ENCODE assay signal across 27 cellular contexts in genomic region chr15:58532126-58532525, GRCh38.
"Had no signal": no experiment of that assay in that cellular context is flagged by ENCODE, and none has a peak within 500 bp of the region (broad histone marks: within the 10 kb centered on the region; RNA-seq: fewer than 3 reads in every experiment).

No MANE protein-coding gene starts in this region.

- FAIRE-seq: keratinocyte had no signal

- H3K27me3 ChIP-seq: dorsolateral prefrontal cortex, heart right ventricle, neural progenitor cell, suprapubic skin, transverse colon had no signal

- H3K9ac ChIP-seq: neural progenitor cell, parathyroid adenoma had no signal

- H3K4me3 ChIP-seq: dorsolateral prefrontal cortex, heart right ventricle, lung, neural progenitor cell, smooth muscle cell, suprapubic skin, transverse colon had no signal

- H3K79me2 ChIP-seq: parathyroid adenoma had no signal

- H3K27ac ChIP-seq: dorsolateral prefrontal cortex, epithelial cell of prostate, heart right ventricle, neural progenitor cell, parathyroid adenoma, suprapubic skin, transverse colon had no signal

- H3K36me3 ChIP-seq: heart right ventricle, neural progenitor cell, suprapubic skin, transverse colon had no signal

- H3K4me1 ChIP-seq: neural progenitor cell had no signal

- H3K4me2 ChIP-seq: neural progenitor cell, smooth muscle cell had no signal

- ATAC-seq: esophagus mucosa; heart right ventricle; naive thymus-derived CD4-positive, alpha-beta T cell; sciatic nerve; stimulated activated naive CD8-positive, alpha-beta T cell treated with anti-CD3 and anti-CD28 coated beads, Interleukin-15, amount 100 ng/mL, for 72 hours had no signal

- DNase-seq: cerebellar nuclear complex; dorsolateral prefrontal cortex; effector CD4-positive, alpha-beta T cell; foreskin melanocyte; glutamatergic neuron; heart right ventricle; hippocampal formation; immature natural killer cell; mesendoderm; midbrain; naive thymus-derived CD4-positive, alpha-beta T cell; stimulated activated CD4-positive, alpha-beta T cell treated with anti-CD3 and anti-CD28 coated beads, Interleukin-12 subunit alpha, Interleukin-12 subunit beta, amount 100 ng/mL, for 4 hours; stimulated activated CD4-positive, alpha-beta T cell treated with anti-CD3 and anti-CD28 coated beads, Interleukin-1b, Interleukin-23, amount 100 ng/mL, for 48 hours; stimulated activated CD4-positive, alpha-beta T cell treated with anti-CD3 and anti-CD28 coated beads, Interleukin-4, amount 100 ng/mL, for 1 hour; stimulated activated CD8-positive, alpha-beta memory T cell treated with anti-CD3 and anti-CD28 coated beads, Interleukin-4, amount 100 ng/mL, for 48 hours; stimulated activated naive CD4-positive, alpha-beta T cell; stimulated activated naive CD8-positive, alpha-beta T cell treated with anti-CD3 and anti-CD28 coated beads, Interleukin-15, amount 100 ng/mL, for 72 hours; transverse colon had no signal

- H2AFZ ChIP-seq: neural progenitor cell, parathyroid adenoma had no signal

- H3K9me3 ChIP-seq: heart right ventricle, suprapubic skin, transverse colon had no signal
